1 cellular context compared by ENCODE assay signal in the genomic region with DNA sequence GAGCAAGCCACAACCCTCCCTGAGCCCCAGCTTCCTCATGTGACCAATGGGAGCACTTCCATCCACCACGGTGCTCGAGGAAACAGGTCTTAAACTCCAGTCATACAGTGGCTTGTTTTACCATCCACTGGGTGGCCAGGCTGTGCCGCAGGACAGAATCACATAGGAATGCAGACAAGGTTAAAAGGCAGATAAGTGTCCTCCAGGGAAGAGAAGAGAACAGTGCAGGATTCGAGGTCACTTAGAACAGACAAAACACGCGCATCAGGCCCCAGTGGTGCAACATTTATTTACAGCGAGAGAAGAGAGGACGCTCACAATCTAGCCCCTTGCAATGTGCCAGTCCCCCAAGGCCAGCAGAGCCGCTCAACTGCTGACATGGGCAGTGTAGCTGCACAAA.
TF ChIP-seq lines count a peak whose summit lies in the region.

No MANE protein-coding gene starts in this region.

TF ChIP-seq in A549, 52 proteins besides CTCF, POLR2A, EP300 and RAD21 (continued from another document):
- TF ChIP-seq, protein P1, sequence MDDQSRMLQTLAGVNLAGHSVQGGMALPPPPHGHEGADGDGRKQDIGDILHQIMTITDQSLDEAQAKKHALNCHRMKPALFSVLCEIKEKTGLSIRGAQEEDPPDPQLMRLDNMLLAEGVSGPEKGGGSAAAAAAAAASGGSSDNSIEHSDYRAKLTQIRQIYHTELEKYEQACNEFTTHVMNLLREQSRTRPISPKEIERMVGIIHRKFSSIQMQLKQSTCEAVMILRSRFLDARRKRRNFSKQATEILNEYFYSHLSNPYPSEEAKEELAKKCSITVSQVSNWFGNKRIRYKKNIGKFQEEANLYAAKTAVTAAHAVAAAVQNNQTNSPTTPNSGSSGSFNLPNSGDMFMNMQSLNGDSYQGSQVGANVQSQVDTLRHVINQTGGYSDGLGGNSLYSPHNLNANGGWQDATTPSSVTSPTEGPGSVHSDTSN (IDR thresholded peaks at IDR 0.05): no peak
- TF ChIP-seq HEYL (CRISPR knock-in tag; IDR thresholded peaks at IDR 0.05) (no peak), FOXS1 (CRISPR knock-in tag; IDR thresholded peaks at IDR 0.05) (no peak), NFE2L2 (conservative IDR thresholded peaks at IDR 0.05; ENCODE audit: low read length) (no peak), KDM1A (IDR thresholded peaks at IDR 0.05; ENCODE audit: low read depth) (no peak), SMC3 (IDR thresholded peaks at IDR 0.05) (no peak), TP53 (CRISPR knock-in tag; IDR thresholded peaks at IDR 0.05) (no peak)
